19 cellular contexts compared by ENCODE assay signal in genomic region chr2:192236136-192236535, GRCh38. TPM values are rescaled to one million over a fixed set of nuclear protein-coding genes. Genes with fewer than 3 reads are reported as not detected.
A peak's percentile ranks its signal among the peaks of the same experiment; 100 is the strongest.
DNase-seq lines count a peak whose midpoint lies in the region; ATAC-seq and TF ChIP-seq lines count a peak whose summit lies in the region.
"Had no signal": no experiment of that assay in that cellular context is flagged by ENCODE, and none has a peak within 500 bp of the region (broad histone marks: within the 10 kb centered on the region; RNA-seq: fewer than 3 reads in every experiment).

No MANE protein-coding gene starts in this region.

- H2AK9ac ChIP-seq in IMR-90 (replicated peaks; ENCODE audit: low read depth, low read length, poor library complexity) = no peak overlapping the region

- no peaks in the 10 kb centered on the region for H3K27me3 ChIP-seq in BJ (ENCODE audit: control insufficient read depth, insufficient read depth, low read length)
- H3K27me3 ChIP-seq in IMR-90 (ENCODE audit: control insufficient read depth, insufficient read depth, low read length) = no peaks in the 10 kb centered on the region
- no peaks in the 10 kb centered on the region for H3K27me3 ChIP-seq in mesenchymal stem cell (ENCODE audit: control insufficient read depth in 1 of 2, insufficient read depth in 1 of 2, low read length in 2 of 2)
- no peaks in the 10 kb centered on the region for H3K27me3 ChIP-seq in neuronal stem cell (ENCODE audit: control insufficient read depth in 3 of 3, insufficient read depth in 3 of 3, low read depth in 1 of 3, low read length in 3 of 3)
- H3K27me3 ChIP-seq: dorsolateral prefrontal cortex, upper lobe of left lung had no signal

- H3K9ac ChIP-seq in IMR-90 (ENCODE audit: low read depth, low read length) (no peak overlapping the region), mesenchymal stem cell (ENCODE audit: low read length) (no peak overlapping the region), neuronal stem cell (ENCODE audit: low read depth, low read length, poor library complexity) (no peak overlapping the region)

- H2AK5ac ChIP-seq in IMR-90 (ENCODE audit: low read depth, low read length) = no peak overlapping the region
- no peak overlapping the region for H2AK5ac ChIP-seq in mesenchymal stem cell (ENCODE audit: low read length, severe bottlenecking)
- H2AK5ac ChIP-seq in neuronal stem cell (ENCODE audit: low read depth, low read length) = no peak overlapping the region

- H3K18ac ChIP-seq in IMR-90 (ENCODE audit: low read depth, low read length) (peak overlapping the region; percentile 69; the same call in 1 of the 2 replicates), mesenchymal stem cell (ENCODE audit: low read depth in 1 of 2, low read length in 2 of 2) (no peak overlapping the region), neuronal stem cell (ENCODE audit: low read length) (no peak overlapping the region)

- no peak for TF ChIP-seq POLR2A in IMR-90 (IDR thresholded peaks at IDR 0.05; ENCODE audit: low read depth, low read length)

- H3K23ac ChIP-seq in IMR-90 (ENCODE audit: low read depth, low read length) = peak overlapping the region; percentile 6; the same call in 1 of the 2 replicates
- no peak overlapping the region for H3K23ac ChIP-seq in mesenchymal stem cell (ENCODE audit: low read length in 2 of 2)
- H3K23ac ChIP-seq in neuronal stem cell (ENCODE audit: low read depth, low read length, poor library complexity) = no peak overlapping the region

- H3K4ac ChIP-seq in IMR-90 (ENCODE audit: low read depth, low read length) (peak overlapping the region; percentile 4; the same call in 1 of the 2 replicates), mesenchymal stem cell (ENCODE audit: low read depth in 1 of 2, low read length in 2 of 2) (no peak overlapping the region), neuronal stem cell (ENCODE audit: low read length) (no peak overlapping the region)

- H3K14ac ChIP-seq in IMR-90 (replicated peaks; ENCODE audit: low read depth, low read length) (no peak overlapping the region; the same call in 1 of the 2 replicates), mesenchymal stem cell (ENCODE audit: low read length in 2 of 2) (no peak overlapping the region), neuronal stem cell (ENCODE audit: low read length) (no peak overlapping the region)

- TF ChIP-seq CTCF in BJ (IDR thresholded peaks at IDR 0.05; ENCODE audit: insufficient read depth, low read depth, low read length) (no peak), IMR-90 (conservative IDR thresholded peaks at IDR 0.05; ENCODE audit: low read depth, low read length) (no peak)

- H3K79me1 ChIP-seq in IMR-90 (ENCODE audit: low read depth in 1 of 2, low read length in 2 of 2) (no peaks in the 10 kb centered on the region), mesenchymal stem cell (replicated peaks; ENCODE audit: low read length, poor library complexity, severe bottlenecking) (no peaks in the 10 kb centered on the region), neuronal stem cell (ENCODE audit: low read depth, low read length) (no peaks in the 10 kb centered on the region)

- ATAC-seq in IMR-90 (ENCODE audit: low read depth) = peak; percentile 40
- no peak for ATAC-seq in GM19023 (IDR thresholded peaks at IDR 0.05; ENCODE audit: unreplicated experiment)
- ATAC-seq: activated CD8-positive, alpha-beta T cell treated with anti-CD3 and anti-CD28 coated beads for 36 hours; esophagus mucosa had no signal

- H4K8ac ChIP-seq in IMR-90 (ENCODE audit: low read depth in 2 of 2, low read length in 2 of 2) (peak overlapping the region; percentile 54 to 60; a peak in 3 of 4 replicates), mesenchymal stem cell (ENCODE audit: low read length) (no peak overlapping the region), neuronal stem cell (ENCODE audit: low read depth, low read length) (no peak overlapping the region)

- H3K27ac ChIP-seq in IMR-90 (ENCODE audit: insufficient read depth, low read length) = no peak overlapping the region
- H3K27ac ChIP-seq in mesenchymal stem cell (ENCODE audit: low read length, poor library complexity, severe bottlenecking) = peak overlapping the region; percentile 90
- no peak overlapping the region for H3K27ac ChIP-seq in neuronal stem cell (replicated peaks; ENCODE audit: low read length)
- H3K27ac ChIP-seq: dorsolateral prefrontal cortex, left ventricle myocardium inferior, upper lobe of left lung had no signal

- H2BK5ac ChIP-seq in IMR-90 (ENCODE audit: low read depth, low read length, poor library complexity, severe bottlenecking) (peak overlapping the region; percentile 83), mesenchymal stem cell (ENCODE audit: low read depth, low read length, poor library complexity, severe bottlenecking) (peak overlapping the region; percentile 22), neuronal stem cell (ENCODE audit: low read length) (no peak overlapping the region)

- H3K56ac ChIP-seq in IMR-90 (ENCODE audit: extremely low read depth, insufficient read depth, low read length) = no peak overlapping the region

- POLR2A ChIA-PET in BJ (lab: Charles Lee) (no interaction called here), IMR-90 (lab: Charles Lee; ENCODE audit: unreplicated experiment) (no interaction called here)

- H3K9me1 ChIP-seq in IMR-90 (ENCODE audit: insufficient read depth, low read length) = no peaks in the 10 kb centered on the region

- BruUV-seq in IMR-90 (replicated peaks; lab: Mats Ljungman, UMichigan) = no TSS peak

- CTCF ChIA-PET in BJ (lab: Yijun Ruan, JAX) (no interaction called here), IMR-90 (lab: Yijun Ruan, JAX) (no interaction called here)

- H2BK12ac ChIP-seq in mesenchymal stem cell (ENCODE audit: low read length in 2 of 2) = no peak overlapping the region
- H2BK12ac ChIP-seq in neuronal stem cell (ENCODE audit: low read length) = no peak overlapping the region

- H3K9me3 ChIP-seq in IMR-90 (ENCODE audit: control insufficient read depth, insufficient read depth, low read length) (no peaks in the 10 kb centered on the region), mesenchymal stem cell (ENCODE audit: control insufficient read depth, low read length) (no peaks in the 10 kb centered on the region), neuronal stem cell (replicated peaks in 1 of 2; ENCODE audit: control insufficient read depth in 2 of 2, insufficient read depth in 1 of 2, low read depth in 1 of 2, low read length in 2 of 2) (no peaks in the 10 kb centered on the region)
- H3K9me3 ChIP-seq: Caco-2, left ventricle myocardium inferior, upper lobe of left lung had no signal

- DNase-seq in BJ (ENCODE audit: low read depth) = peak; percentile 1
- peak; percentile 73 for DNase-seq in IMR-90
- peak; percentile 52 for DNase-seq in astrocyte of the hippocampus (ENCODE audit: low read depth, low spot score)
- DNase-seq in mesenchymal stem cell = peak; percentile 12
- DNase-seq in DMS 273 treated with DMSO at 0.1 percent for 48 hours (lab: John Stamatoyannopoulos, UW) = no peak
- no peak for DNase-seq in T-helper 1 cell
- DNase-seq in neuronal stem cell (ENCODE audit: low spot score) = no peak
- DNase-seq: activated CD8-positive, alpha-beta T cell treated with anti-CD3 and anti-CD28 coated beads for 36 hours; amygdala; Caco-2; GF-D8; left ventricle myocardium inferior; NCI-H1930; NCI-H510A treated with DMSO at 0.1 percent for 48 hours; stimulated activated naive CD4-positive, alpha-beta T cell treated with Interleukin-2 at 50 U/mL for 16 hours had no signal

- in situ Hi-C loops in IMR-90 (cut with MboI; ENCODE audit: low sequenced_read_pairs) = no loop called here

- peak overlapping the region; percentile 60; the same call in 1 of the 2 replicates for H3K4me2 ChIP-seq in IMR-90 (ENCODE audit: low read depth, low read length)
- no peak overlapping the region for H3K4me2 ChIP-seq in mesenchymal stem cell (ENCODE audit: low read length, poor library complexity, severe bottlenecking)
- no peak overlapping the region for H3K4me2 ChIP-seq in neuronal stem cell (ENCODE audit: insufficient read depth, low read length, poor library complexity, severe bottlenecking)

- H4K91ac ChIP-seq in IMR-90 (ENCODE audit: insufficient read depth, low read depth, low read length) = peak overlapping the region; percentile 55; the same call in 1 of the 2 replicates
- H4K91ac ChIP-seq in mesenchymal stem cell (ENCODE audit: low read length) = no peak overlapping the region
- H4K91ac ChIP-seq in neuronal stem cell (ENCODE audit: low read depth, low read length, poor library complexity) = no peak overlapping the region

- H3K4me1 ChIP-seq in IMR-90 (ENCODE audit: control insufficient read depth, insufficient read depth, low read length) (no peaks in the 10 kb centered on the region), mesenchymal stem cell (ENCODE audit: control insufficient read depth, insufficient read depth, low read depth, low read length) (no peaks in the 10 kb centered on the region), neuronal stem cell (ENCODE audit: control insufficient read depth in 2 of 2, insufficient read depth in 1 of 2, low read depth in 1 of 2, low read length in 2 of 2) (no peaks in the 10 kb centered on the region)
- H3K4me1 ChIP-seq: Caco-2, left ventricle myocardium inferior, upper lobe of left lung had no signal

- dilution Hi-C loops in IMR-90 (cut with HindIII; ENCODE audit: low sequenced_read_pairs, unreplicated experiment) = no loop called here

- H4K5ac ChIP-seq in IMR-90 (ENCODE audit: low read depth, low read length) = no peak overlapping the region; the same call in 1 of the 2 replicates

- intact Hi-C loops in IMR-90 (cut with micrococcal nuclease) = no loop called here

- H2BK20ac ChIP-seq in IMR-90 (ENCODE audit: low read depth, low read length) = peak overlapping the region; percentile 38; the same call in 1 of the 2 replicates

- H2BK120ac ChIP-seq in IMR-90 (ENCODE audit: low read depth, low read length) (peak overlapping the region; percentile 60), mesenchymal stem cell (ENCODE audit: low read depth, low read length) (no peak overlapping the region), neuronal stem cell (ENCODE audit: low read depth, low read length) (no peak overlapping the region)

- WGBS in IMR-90 (ENCODE audit: extremely low coverage in 2 of 2, insufficient read length in 1 of 2), 2 experiments = no CpG with 5 or more reads among the region's 4 CpGs
- 40% methylated on average over 1 of the region's 4 CpGs for WGBS in mesenchymal stem cell
- no CpG with 5 or more reads among the region's 4 CpGs for WGBS in neuronal stem cell (ENCODE audit: extremely low coverage in 2 of 2, insufficient read length in 2 of 2, insufficient replicate concordance in 1 of 2), 2 donors

- peak overlapping the region; percentile 85; the same call in 1 of the 3 replicates for H2BK15ac ChIP-seq in IMR-90 (ENCODE audit: low read depth, low read length)
- H2BK15ac ChIP-seq in mesenchymal stem cell (ENCODE audit: low read depth, poor library complexity, severe bottlenecking) = no peak overlapping the region
- H2BK15ac ChIP-seq in neuronal stem cell (ENCODE audit: low read length) = no peak overlapping the region

- H3K4me3 ChIP-seq in BJ (ENCODE audit: low read depth, low read length) (no peak overlapping the region), IMR-90 (ENCODE audit: insufficient read depth, low read depth, low read length) (no peak overlapping the region), mesenchymal stem cell (ENCODE audit: insufficient read depth in 1 of 2, low read depth in 1 of 2, low read length in 2 of 2) (no peak overlapping the region), neuronal stem cell (ENCODE audit: low read length in 2 of 2) (no peak overlapping the region)
- H3K4me3 ChIP-seq: dorsolateral prefrontal cortex, left ventricle myocardium inferior, upper lobe of left lung had no signal

- H2AFZ ChIP-seq in IMR-90 (replicated peaks; ENCODE audit: low read length, poor library complexity) (no peak overlapping the region), mesenchymal stem cell (ENCODE audit: low read depth, low read length) (no peak overlapping the region), neuronal stem cell (ENCODE audit: low read length) (no peak overlapping the region)

- no peak for TF ChIP-seq RAD21 in IMR-90 (IDR thresholded peaks at IDR 0.05; ENCODE audit: low read length)

- H4K20me1 ChIP-seq in IMR-90 (ENCODE audit: insufficient read depth, low read length) = no peaks in the 10 kb centered on the region

- H3K36me3 ChIP-seq in BJ (ENCODE audit: control insufficient read depth, insufficient read depth, low read length) = no peaks in the 10 kb centered on the region
- H3K36me3 ChIP-seq in IMR-90 (ENCODE audit: control insufficient read depth, insufficient read depth, low read length) = no peaks in the 10 kb centered on the region
- H3K36me3 ChIP-seq in mesenchymal stem cell (ENCODE audit: control insufficient read depth in 1 of 2, insufficient read depth in 2 of 2, low read depth in 1 of 2, low read length in 2 of 2) = no peaks in the 10 kb centered on the region
- no peaks in the 10 kb centered on the region for H3K36me3 ChIP-seq in neuronal stem cell (replicated peaks in 1 of 2; ENCODE audit: control insufficient read depth in 2 of 2, insufficient read depth in 2 of 2, low read length in 2 of 2)
- H3K36me3 ChIP-seq: left ventricle myocardium inferior, upper lobe of left lung had no signal

RNA-seq across cellular contexts. Expression of gene TMEFF2, which starts 41.4 kb away (rescaled TPM):
- polyA plus RNA-seq in BJ (2011; rRNA removed) (0.25 and 0.33 TPM in 2 replicates), IMR-90 (2012; rRNA removed) (2.9 and 3.0 TPM in 2 replicates)
- 0.15 and 0.28 TPM in 2 replicates for polyA minus RNA-seq in BJ (2011; rRNA and poly(A)+ RNA removed)
- total RNA-seq in IMR-90 (2012; rRNA removed) = 1.3 and 1.4 TPM in 2 replicates
- polyA plus RNA-seq in IMR-90 (2012; cell fraction: cytosol; rRNA removed) = 1.4 and 1.9 TPM in 2 replicates
- 0.77 and 1.4 TPM in 2 replicates for polyA plus RNA-seq in IMR-90 (2012; cell fraction: nucleus; rRNA removed; ENCODE audit: low replicate concordance)
- not detected for polyA plus RNA-seq in mesenchymal stem cell (2013, experiment 1 of 2)
- polyA plus RNA-seq in mesenchymal stem cell (2013, experiment 2 of 2) = 0.03 TPM
- 1.2 TPM for polyA plus RNA-seq in neuronal stem cell (2013, experiment 1 of 2)
- polyA plus RNA-seq in neuronal stem cell (2013, experiment 2 of 2) = 1.3 TPM
- total RNA-seq: activated CD8-positive, alpha-beta T cell treated with anti-CD3 and anti-CD28 coated beads for 36 hours; Caco-2; esophagus mucosa had no signal

Comparison
In these comparisons a context has a peak if more than half of its experiments do, and no peak if none do; other contexts are left out.
1. DNase-seq: peak in BJ (single experiment), IMR-90 (single experiment), astrocyte of the hippocampus (single experiment) and mesenchymal stem cell (single experiment); none in DMS 273 treated with DMSO at 0.1 percent for 48 hours (single experiment), T-helper 1 cell (0 of 5) and neuronal stem cell (single experiment).
2. H4K8ac ChIP-seq: peak in IMR-90 (2 of 2); none in mesenchymal stem cell (single experiment) and neuronal stem cell (single experiment).